1 cellular context compared by ENCODE assay signal in genomic region chr7:103037823-103038739, GRCh38.
TF ChIP-seq lines count a peak whose summit lies in the region.
"Not testable (repeated sequence)": the region's sequence is repeated elsewhere in the genome, so short reads cannot be mapped to it uniquely, and the experiment has no call there.

No MANE protein-coding gene starts in this region.

TF ChIP-seq in K562, 482 proteins besides CTCF, POLR2A, EP300 and RAD21 (continued from another document and continues in another):
- TF ChIP-seq PRDM10 (IDR thresholded peaks at IDR 0.05; ENCODE audit: partially characterized antibody) (peak; percentile 38), ASH1L (IDR thresholded peaks at IDR 0.05; ENCODE audit: borderline replicate concordance, low read depth, partially characterized antibody) (peak; percentile 44), ZKSCAN8 (CRISPR knock-in tag; IDR thresholded peaks at IDR 0.05) (0 out of 2 replicates have a peak, but pooled peaks have one; percentile 64), NR2C2 (tag; IDR thresholded peaks at IDR 0.05) (peak; percentile 73), NFE2 (IDR thresholded peaks at IDR 0.05; ENCODE audit: low read depth) (peak; percentile 21; the same call in 1 of the 2 replicates), CBFA2T3 (IDR thresholded peaks at IDR 0.05) (peak; percentile 58), JUND (IDR thresholded peaks at IDR 0.05; ENCODE audit: borderline replicate concordance, low read depth, low read length) (peak; percentile 53; the same call in 1 of the 2 replicates), NBN (IDR thresholded peaks at IDR 0.05; ENCODE audit: low read depth) (peak; percentile 68; the same call in 1 of the 2 replicates), CHAMP1 (IDR thresholded peaks at IDR 0.05) (peak; percentile 73), ZNF644 (tag; IDR thresholded peaks at IDR 0.05; ENCODE audit: low read depth) (peak; percentile 61; the same call in 1 of the 2 replicates), ZNF76 (CRISPR knock-in tag; IDR thresholded peaks at IDR 0.05; ENCODE audit: borderline replicate concordance) (0 out of 2 replicates have a peak, but pooled peaks have one; percentile 34), NR2C1 (IDR thresholded peaks at IDR 0.05) (0 out of 2 replicates have a peak, but pooled peaks have one; percentile 38), NR2C1 (tag; IDR thresholded peaks at IDR 0.05) (0 out of 2 replicates have a peak, but pooled peaks have one; percentile 51), SUPT5H (IDR thresholded peaks at IDR 0.05) (peak; percentile 84), HNRNPLL (IDR thresholded peaks at IDR 0.05; ENCODE audit: low read depth, low read length, poor library complexity, severe bottlenecking) (peak; percentile 23), PHF8 (IDR thresholded peaks at IDR 0.05; ENCODE audit: borderline replicate concordance, low read length) (peak; percentile 66; the same call in 1 of the 2 replicates), HDAC8 (tag; IDR thresholded peaks at IDR 0.05) (0 out of 2 replicates have a peak, but pooled peaks have one; percentile 31), RBBP5 (IDR thresholded peaks at IDR 0.05; ENCODE audit: borderline replicate concordance, insufficient read depth, low read length, poor library complexity, severe bottlenecking) (peak; percentile 58), SMARCE1 (IDR thresholded peaks at IDR 0.05) (peak; percentile 69), NRF1 (conservative IDR thresholded peaks at IDR 0.05 in 1 of 2, IDR thresholded peaks at IDR 0.05 in 1 of 2) (peak; percentile 77 to 82), NFRKB (IDR thresholded peaks at IDR 0.05; ENCODE audit: low read depth) (peak; percentile 98), HDAC1 (IDR thresholded peaks at IDR 0.05) (peak in 1 of 2 experiments; percentile 47; a peak in 1 of 4 replicates), VEZF1 (CRISPR knock-in tag; IDR thresholded peaks at IDR 0.05) (peak; percentile 67; the same call in 1 of the 2 replicates), ZNF41 (CRISPR knock-in tag; conservative IDR thresholded peaks at IDR 0.05) (peak; percentile 69; the same call in 1 of the 2 replicates), DPF2 (IDR thresholded peaks at IDR 0.05) (peak; percentile 82), GATAD2B (IDR thresholded peaks at IDR 0.05; ENCODE audit: borderline replicate concordance) (peak; percentile 64; the same call in 1 of the 2 replicates), HDAC2 (IDR thresholded peaks at IDR 0.05) (peak; percentile 49), YY1 (IDR thresholded peaks at IDR 0.05; ENCODE audit: borderline replicate concordance in 1 of 3, control insufficient read depth in 1 of 3, extremely low read depth in 1 of 3, insufficient read depth in 3 of 3, insufficient read length in 1 of 3, insufficient replicate concordance in 2 of 3, low read depth in 1 of 3, low read length in 2 of 3) (peak; percentile 37 to 88 (median 66)), ZNF592 (IDR thresholded peaks at IDR 0.05) (peak; percentile 95), MAZ (CRISPR knock-in tag; conservative IDR thresholded peaks at IDR 0.05 in 1 of 2, IDR thresholded peaks at IDR 0.05 in 1 of 2) (peak; percentile 60 to 70; a peak in 2 of 4 replicates), ZFX (CRISPR knock-in tag; IDR thresholded peaks at IDR 0.05) (peak; percentile 95), POLR2B (IDR thresholded peaks at IDR 0.05; ENCODE audit: low read depth, partially characterized antibody) (peak; percentile 85), TRIM24 (IDR thresholded peaks at IDR 0.05) (peak; percentile 51 to 64), NONO (IDR thresholded peaks at IDR 0.05; ENCODE audit: low read depth in 2 of 2, low read length in 1 of 2) (peak in 1 of 2 experiments; percentile 71; a peak in 2 of 4 replicates), RREB1 (CRISPR knock-in tag; IDR thresholded peaks at IDR 0.05) (0 out of 2 replicates have a peak, but pooled peaks have one; percentile 7), FOXM1 (CRISPR knock-in tag; IDR thresholded peaks at IDR 0.05; ENCODE audit: low read depth) (peak; percentile 54; the same call in 1 of the 2 replicates), PHF20 (IDR thresholded peaks at IDR 0.05; ENCODE audit: partially characterized antibody) (peak; percentile 73), LARP7 (IDR thresholded peaks at IDR 0.05) (0 out of 2 replicates have a peak, but pooled peaks have one; percentile 50), MIER1 (IDR thresholded peaks at IDR 0.05; ENCODE audit: low read depth) (0 out of 2 replicates have a peak, but pooled peaks have one; percentile 22), PML (IDR thresholded peaks at IDR 0.05; ENCODE audit: low read length) (peak; percentile 35; the same call in 1 of the 2 replicates), CREB3 (tag; conservative IDR thresholded peaks at IDR 0.05; ENCODE audit: low read depth) (peak; percentile 93), TAF1 (IDR thresholded peaks at IDR 0.05; ENCODE audit: control insufficient read depth, extremely low read depth, insufficient read depth, low read length, severe bottlenecking) (peak; percentile 73), FOXJ2 (tag; IDR thresholded peaks at IDR 0.05) (peak; percentile 91), ARID1B (IDR thresholded peaks at IDR 0.05) (peak; percentile 78)
- not testable (repeated sequence) for TF ChIP-seq NR2C2 (CRISPR knock-in tag; IDR thresholded peaks at IDR 0.05); JUND (tag; IDR thresholded peaks at IDR 0.05; ENCODE audit: borderline replicate concordance, low read depth, low read length); FOXM1 (IDR thresholded peaks at IDR 0.05; ENCODE audit: low read depth)
